ENCODE assay signal across 8 cellular contexts in genomic region chr20:43459022-43459942, GRCh38. TPM values are rescaled to one million over a fixed set of nuclear protein-coding genes. Genes with fewer than 3 reads are reported as not detected.
DNase-seq lines count a peak whose midpoint lies in the region; ATAC-seq and TF ChIP-seq lines count a peak whose summit lies in the region.

No MANE protein-coding gene starts in this region.

- H3K4me3 ChIP-seq in gastroesophageal sphincter (peak overlapping the region; percentile 61 to 98), skin epidermis (peak overlapping the region; percentile 59 to 97 (median 92))

- H3K27ac Mint-ChIP-seq in activated CD4-positive, alpha-beta memory T cell treated with anti-CD3 and anti-CD28 coated beads for 36 hours, result peak overlapping the region; percentile 75

- TF ChIP-seq POLR2A in gastroesophageal sphincter (IDR thresholded peaks at IDR 0.05), result no peak

- 51 to 54% methylated on average over 12 of the region's 12 CpGs for WGBS in gastroesophageal sphincter (ENCODE audit: low coverage in 1 of 2), 2 donors

- no peak for TF ChIP-seq EP300 in gastroesophageal sphincter (IDR thresholded peaks at IDR 0.05)

- TF ChIP-seq CTCF in gastroesophageal sphincter (IDR thresholded peaks at IDR 0.05) (no peak), GM20000 (IDR thresholded peaks at IDR 0.05; ENCODE audit: extremely low read depth, missing control alignments) (no peak)

- peaks cover 13 to 54% of the 10 kb centered on the region in 2 donors for H3K36me3 ChIP-seq in gastroesophageal sphincter

- peak overlapping the region; percentile 76 for H3K4me3 Mint-ChIP-seq in activated CD4-positive, alpha-beta memory T cell treated with anti-CD3 and anti-CD28 coated beads for 36 hours

- no peaks in the 10 kb centered on the region for H3K9me3 Mint-ChIP-seq in activated CD4-positive, alpha-beta memory T cell treated with anti-CD3 and anti-CD28 coated beads for 36 hours

- H3K36me3 Mint-ChIP-seq in activated CD4-positive, alpha-beta memory T cell treated with anti-CD3 and anti-CD28 coated beads for 36 hours, result peaks cover 52% of the 10 kb centered on the region

- no peaks in the 10 kb centered on the region for H3K27me3 ChIP-seq in gastroesophageal sphincter

- H3K9me3 ChIP-seq in gastroesophageal sphincter, result no peaks in the 10 kb centered on the region

- CTCF ChIA-PET in activated CD4-positive, alpha-beta memory T cell treated with anti-CD3 and anti-CD28 coated beads for 36 hours (lab: Charles Lee), result interaction anchor here (2.3 kb wide), 1 partner anchor 10 kb away, joined by 8 read pairs; no protein-coding TSS in a partner anchor

- H3K4me1 Mint-ChIP-seq in activated CD4-positive, alpha-beta memory T cell treated with anti-CD3 and anti-CD28 coated beads for 36 hours (ENCODE audit: low read depth), result peaks cover 51% of the 10 kb centered on the region

- DNase-seq in activated CD4-positive, alpha-beta T cell treated with anti-CD3 and anti-CD28 coated beads for 4 hours, result peak; percentile 10 to 12
- no peak for DNase-seq in activated CD4-positive, alpha-beta T cell treated with anti-CD3 and anti-CD28 coated beads, Interleukin-2, amount 50 U/mL, for 4 hours
- DNase-seq in activated CD4-positive, alpha-beta memory T cell treated with anti-CD3 and anti-CD28 coated beads for 36 hours, result peak; percentile 61
- DNase-seq in GM20000 (ENCODE audit: low spot score), result no peak

- no peak for ATAC-seq in gastroesophageal sphincter
- no peak for ATAC-seq in GM18870 (IDR thresholded peaks at IDR 0.05; ENCODE audit: unreplicated experiment)
- no peak for ATAC-seq in HG02938 (IDR thresholded peaks at IDR 0.05; ENCODE audit: unreplicated experiment)

- H3K4me1 ChIP-seq in gastroesophageal sphincter, result peaks cover 0 to 58% (median 5%) of the 10 kb centered on the region in 3 donors

- POLR2A ChIA-PET in activated CD4-positive, alpha-beta memory T cell treated with anti-CD3 and anti-CD28 coated beads for 36 hours (lab: Charles Lee), result no interaction called here

- H3K27me3 Mint-ChIP-seq in activated CD4-positive, alpha-beta memory T cell treated with anti-CD3 and anti-CD28 coated beads for 36 hours, result peaks cover 3% of the 10 kb centered on the region

- intact Hi-C loops in activated CD4-positive, alpha-beta memory T cell treated with anti-CD3 and anti-CD28 coated beads for 36 hours (cut with micrococcal nuclease), result loop anchor here (5.0 kb wide), 3 partner anchors 613 to 1063 kb away; partner anchors contain the start of genes OSER1 and SERINC3

- H3K27ac ChIP-seq in gastroesophageal sphincter (peak overlapping the region in 3 of 4 donors; percentile 99 to 100 (median 99)), skin epidermis (peak overlapping the region in 15 of 21 experiments; percentile 97 to 100 (median 100))

RNA-seq across cellular contexts. Expression of gene SRSF6, which starts 1.6 kb away (rescaled TPM):
- 10 to 100 TPM; 92.9 to 96.8 TPM for total RNA-seq in activated CD4-positive, alpha-beta memory T cell treated with anti-CD3 and anti-CD28 coated beads for 36 hours
- total RNA-seq in gastroesophageal sphincter, result 10 to 100 TPM; 25.3 to 47.5 (median 31.3) TPM

RNA-seq across cellular contexts. Expression of gene L3MBTL1, which starts 48.2 kb away (rescaled TPM):
- total RNA-seq in activated CD4-positive, alpha-beta memory T cell treated with anti-CD3 and anti-CD28 coated beads for 36 hours, result 1 to 10 TPM; 6.5 to 7.7 TPM
- 10 to 100 TPM in 2 of 4 donors, 1 to 10 TPM in 2; 7.5 to 34.7 (median 15.7) TPM for total RNA-seq in gastroesophageal sphincter

Comparison
In these comparisons a context has a peak if more than half of its experiments do, and no peak if none do; other contexts are left out.
1. DNase-seq: peak in activated CD4-positive, alpha-beta T cell treated with anti-CD3 and anti-CD28 coated beads for 4 hours (2 of 2) and activated CD4-positive, alpha-beta memory T cell treated with anti-CD3 and anti-CD28 coated beads for 36 hours (single experiment); none in activated CD4-positive, alpha-beta T cell treated with anti-CD3 and anti-CD28 coated beads, Interleukin-2, amount 50 U/mL, for 4 hours (0 of 2) and GM20000 (single experiment).